Comparison of ENCODE assay signal across 9 cellular contexts in genomic region chr3:107969994-107970896, GRCh38.
DNase-seq lines count a peak whose midpoint lies in the region; ATAC-seq and TF ChIP-seq lines count a peak whose summit lies in the region.
"Had no signal": no experiment of that assay in that cellular context is flagged by ENCODE, and none has a peak within 500 bp of the region (broad histone marks: within the 10 kb centered on the region; RNA-seq: fewer than 3 reads in every experiment).

No MANE protein-coding gene starts in this region.

- no peaks in the 10 kb centered on the region for H3K27me3 ChIP-seq in CD4-positive, alpha-beta memory T cell (ENCODE audit: insufficient read depth, low read length)
- H3K27me3 ChIP-seq in mammary epithelial cell (ENCODE audit: insufficient read depth, low read length) = no peaks in the 10 kb centered on the region
- H3K27me3 ChIP-seq in lung (ENCODE audit: control insufficient read depth, insufficient read depth) = no peaks in the 10 kb centered on the region

- no peaks in the 10 kb centered on the region for H3K79me2 ChIP-seq in mammary epithelial cell (ENCODE audit: insufficient read depth, low read length)

- peak overlapping the region; percentile 21 for H3K4me2 ChIP-seq in mammary epithelial cell (ENCODE audit: insufficient read depth, low read depth, low read length)

- H3K9me3 ChIP-seq in CD4-positive, alpha-beta memory T cell (ENCODE audit: control insufficient read depth in 1 of 2, low read length in 2 of 2) = no peaks in the 10 kb centered on the region
- H3K9me3 ChIP-seq in mammary epithelial cell (replicated peaks; ENCODE audit: insufficient read depth, low read length) (no peaks in the 10 kb centered on the region), lung (ENCODE audit: control insufficient read depth in 2 of 2, insufficient read depth in 1 of 2, low read length in 1 of 2) (no peaks in the 10 kb centered on the region)

- H2AFZ ChIP-seq in mammary epithelial cell (ENCODE audit: low read depth, low read length) = peak overlapping the region; percentile 66

- POLR2A ChIA-PET in CD4-positive, alpha-beta memory T cell (lab: Charles Lee; ENCODE audit: partially characterized antibody) = interaction anchor here (0.8 to 1.9 kb wide), 3 partner anchors 9 to 17 kb away, joined by 3 to 8 read pairs (median 3); no protein-coding TSS in a partner anchor
- POLR2A ChIA-PET in naive thymus-derived CD8-positive, alpha-beta T cell (lab: Charles Lee) = no interaction called here

- BruUV-seq in mammary epithelial cell (replicated peaks; lab: Mats Ljungman, UMichigan) = no TSS peak

- H3K27ac ChIP-seq in CD4-positive, alpha-beta memory T cell (ENCODE audit: low read depth, low read length) = no peak overlapping the region
- H3K27ac ChIP-seq in mammary epithelial cell (ENCODE audit: insufficient read depth, low read depth, low read length) (no peak overlapping the region), lung (ENCODE audit: low read depth in 1 of 2, low read length in 1 of 2) (no peak overlapping the region)

- peak overlapping the region in 2 of 7 donors; percentile 2 to 43 for H3K27ac Mint-ChIP-seq in CD4-positive, alpha-beta memory T cell
- no peak overlapping the region for H3K27ac Mint-ChIP-seq in naive thymus-derived CD8-positive, alpha-beta T cell
- H3K27ac Mint-ChIP-seq: IgD-negative memory B cell had no signal

- H3K4me3 Mint-ChIP-seq in CD4-positive, alpha-beta memory T cell = peak overlapping the region in 5 of 8 donors; percentile 4 to 32 (median 17)
- no peak overlapping the region for H3K4me3 Mint-ChIP-seq in naive thymus-derived CD8-positive, alpha-beta T cell
- H3K4me3 Mint-ChIP-seq: IgD-negative memory B cell had no signal

- intact Hi-C loops in CD4-positive, alpha-beta memory T cell (cut with micrococcal nuclease) = loop anchor here (10.0 kb wide), 1 partner anchor 855 kb away; the partner anchor contains the start of gene TRAT1
- intact Hi-C loops in mammary epithelial cell (cut with micrococcal nuclease) = no loop called here

- peaks cover 18 to 46% (median 29%) of the 10 kb centered on the region in 4 donors for H3K4me1 Mint-ChIP-seq in CD4-positive, alpha-beta memory T cell
- H3K4me1 Mint-ChIP-seq in naive thymus-derived CD8-positive, alpha-beta T cell = peaks cover 13 to 19% (median 15%) of the 10 kb centered on the region in 4 donors

- peaks cover 0 to 3% (median 0%) of the 10 kb centered on the region in 8 donors for H3K9me3 Mint-ChIP-seq in CD4-positive, alpha-beta memory T cell
- H3K9me3 Mint-ChIP-seq in naive thymus-derived CD8-positive, alpha-beta T cell = no peaks in the 10 kb centered on the region
- H3K9me3 Mint-ChIP-seq: IgD-negative memory B cell had no signal

- dilution Hi-C loops in mammary epithelial cell (cut with HindIII; ENCODE audit: low sequenced_read_pairs) = no loop called here

- TF ChIP-seq CTCF in mammary epithelial cell (conservative IDR thresholded peaks at IDR 0.05 in 1 of 2, IDR thresholded peaks at IDR 0.05 in 1 of 2; ENCODE audit: extremely low read depth in 1 of 2, insufficient read depth in 1 of 2, low read depth in 1 of 2, low read length in 2 of 2) (no peak), lung (IDR thresholded peaks at IDR 0.05; ENCODE audit: control extremely low read depth, extremely low read depth) (no peak), GM20000 (IDR thresholded peaks at IDR 0.05; ENCODE audit: extremely low read depth, missing control alignments) (no peak)

- no peaks in the 10 kb centered on the region for H4K20me1 ChIP-seq in mammary epithelial cell (ENCODE audit: insufficient read depth, low read length)

- no peak overlapping the region for H3K4me3 ChIP-seq in CD4-positive, alpha-beta memory T cell (ENCODE audit: low read length in 2 of 2)
- no peak overlapping the region for H3K4me3 ChIP-seq in mammary epithelial cell (replicated peaks in 1 of 3; ENCODE audit: insufficient read depth in 1 of 3, low read depth in 2 of 3, low read length in 3 of 3)
- H3K4me3 ChIP-seq in lung = no peak overlapping the region

- H3K4me1 ChIP-seq in CD4-positive, alpha-beta memory T cell (ENCODE audit: insufficient read depth, low read length) = peaks cover 10% of the 10 kb centered on the region
- H3K4me1 ChIP-seq in mammary epithelial cell (ENCODE audit: insufficient read depth, low read length) = peaks cover 17% of the 10 kb centered on the region
- H3K4me1 ChIP-seq in lung (ENCODE audit: control insufficient read depth in 2 of 2, insufficient read depth in 2 of 2, low read length in 2 of 2) = peaks cover 0 to 5% of the 10 kb centered on the region in 2 donors

- no peaks in the 10 kb centered on the region for H3K36me3 ChIP-seq in CD4-positive, alpha-beta memory T cell (ENCODE audit: insufficient read depth, low read length)
- H3K36me3 ChIP-seq in mammary epithelial cell (ENCODE audit: insufficient read depth, low read length) = no peaks in the 10 kb centered on the region
- no peaks in the 10 kb centered on the region for H3K36me3 ChIP-seq in lung (ENCODE audit: control insufficient read depth in 2 of 2, insufficient read depth in 2 of 2, low read length in 2 of 2)

- DNase-seq in CD4-positive, alpha-beta memory T cell = peak in 1 of 5 donors; percentile 36
- DNase-seq in NCI-H146 (lab: John Stamatoyannopoulos, UW) (peak; percentile 92), mammary epithelial cell (peak; percentile 67), lung (ENCODE audit: low spot score) (no peak), activated gamma-delta T cell treated with Interleukin-2 at 50 U/mL for 16 hours (no peak), GM20000 (ENCODE audit: low spot score) (no peak)
- no peak for DNase-seq in naive thymus-derived CD8-positive, alpha-beta T cell

- ATAC-seq in lung (ENCODE audit: insufficient read depth, low FRiP score) = peak; percentile 78
- ATAC-seq in GM18909 (IDR thresholded peaks at IDR 0.05; ENCODE audit: poor library complexity, unreplicated experiment) = no peak
- ATAC-seq in naive thymus-derived CD8-positive, alpha-beta T cell = no peak

- H3K36me3 Mint-ChIP-seq in CD4-positive, alpha-beta memory T cell = no peaks in the 10 kb centered on the region
- H3K36me3 Mint-ChIP-seq in naive thymus-derived CD8-positive, alpha-beta T cell = no peaks in the 10 kb centered on the region
- H3K36me3 Mint-ChIP-seq: IgD-negative memory B cell had no signal

- in situ Hi-C loops in mammary epithelial cell (cut with MboI; ENCODE audit: low sequenced_read_pairs in 2 of 2) = no loop called here

- H3K9ac ChIP-seq in mammary epithelial cell (ENCODE audit: insufficient read depth, low read length) = no peak overlapping the region

- CTCF ChIA-PET in CD4-positive, alpha-beta memory T cell (lab: Charles Lee; ENCODE audit: partially characterized antibody) = interaction anchor here (0.9 to 2.6 kb wide), 4 partner anchors 10 to 32 kb away, joined by 3 to 8 read pairs (median 3); no protein-coding TSS in a partner anchor
- CTCF ChIA-PET in mammary epithelial cell (lab: Charles Lee; ENCODE audit: low non-redundant PET) = interaction anchor here (0.6 kb wide), 1 partner anchor 42 kb away, joined by 5 read pairs; no protein-coding TSS in a partner anchor

- H3K27me3 Mint-ChIP-seq in CD4-positive, alpha-beta memory T cell = no peaks in the 10 kb centered on the region
- no peaks in the 10 kb centered on the region for H3K27me3 Mint-ChIP-seq in naive thymus-derived CD8-positive, alpha-beta T cell

- 10% methylated on average over 9 of the region's 9 CpGs for WGBS in mammary epithelial cell (ENCODE audit: low coverage, missing lambda C conversion rate)
- WGBS in lung, 2 donors = 54 to 68% methylated on average over 9 of the region's 9 CpGs

Comparison
In these comparisons a context has a peak if more than half of its experiments do, and no peak if none do; other contexts are left out.
1. DNase-seq: peak in NCI-H146 (single experiment) and mammary epithelial cell (single experiment); none in lung (single experiment), activated gamma-delta T cell treated with Interleukin-2 at 50 U/mL for 16 hours (single experiment), naive thymus-derived CD8-positive, alpha-beta T cell (0 of 10) and GM20000 (single experiment).
2. H3K4me3 Mint-ChIP-seq: peak in CD4-positive, alpha-beta memory T cell (5 of 8); none in naive thymus-derived CD8-positive, alpha-beta T cell (0 of 10).